ENCODE assay signal across 17 cellular contexts in the genomic region with DNA sequence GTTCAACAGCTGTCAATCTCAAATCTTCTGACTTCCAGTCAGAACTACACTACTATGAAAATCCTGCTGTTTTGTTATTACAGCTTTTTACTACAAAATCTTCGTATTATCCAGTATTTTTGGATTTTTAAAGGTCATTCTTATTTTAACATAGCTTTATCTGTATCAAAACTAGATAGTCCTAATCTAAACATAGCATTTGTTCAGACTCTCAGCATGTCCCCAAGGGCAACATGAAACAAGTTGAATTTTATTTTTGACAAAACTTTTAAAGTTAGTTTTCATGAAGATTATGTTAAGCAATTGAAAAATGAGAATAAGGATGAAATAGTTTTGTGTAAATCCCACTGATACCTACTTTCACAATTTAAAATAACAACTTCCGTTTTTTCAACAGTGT. TPM values are rescaled to one million over a fixed set of nuclear protein-coding genes. Genes with fewer than 3 reads are reported as not detected.
DNase-seq lines count a peak whose midpoint lies in the region; ATAC-seq and TF ChIP-seq lines count a peak whose summit lies in the region.
"Had no signal": no experiment of that assay in that cellular context is flagged by ENCODE, and none has a peak within 500 bp of the region (broad histone marks: within the 10 kb centered on the region; RNA-seq: fewer than 3 reads in every experiment).

No MANE protein-coding gene starts in this region.

- no peak overlapping the region for H3K27ac Mint-ChIP-seq in activated CD8-positive, alpha-beta T cell treated with anti-CD3 and anti-CD28 coated beads for 36 hours
- H3K27ac Mint-ChIP-seq: IgD-negative memory B cell had no signal

- H3K4me2 ChIP-seq in osteoblast (ENCODE audit: insufficient read depth, low read length), result no peak overlapping the region

- H2AFZ ChIP-seq in osteoblast (ENCODE audit: low read length), result no peak overlapping the region

- H3K9me3 Mint-ChIP-seq in activated CD8-positive, alpha-beta T cell treated with anti-CD3 and anti-CD28 coated beads for 36 hours, result peaks cover 13% of the 10 kb centered on the region

- POLR2A ChIA-PET in activated CD8-positive, alpha-beta T cell treated with anti-CD3 and anti-CD28 coated beads for 36 hours (lab: Charles Lee), result no interaction called here

- peaks cover 5% of the 10 kb centered on the region for H3K9me3 ChIP-seq in osteoblast (ENCODE audit: low read depth, low read length)
- H3K9me3 ChIP-seq: Caco-2 had no signal

- intact Hi-C loops in Right ventricle myocardium superior (cut with DNase I) (no loop called here), left cardiac atrium (cut with DNase I) (no loop called here)
- intact Hi-C loops in activated CD8-positive, alpha-beta T cell treated with anti-CD3 and anti-CD28 coated beads for 36 hours (cut with micrococcal nuclease), result no loop called here

- no peaks in the 10 kb centered on the region for H3K4me1 Mint-ChIP-seq in activated CD8-positive, alpha-beta T cell treated with anti-CD3 and anti-CD28 coated beads for 36 hours (ENCODE audit: low read depth)
- H3K4me1 Mint-ChIP-seq: IgD-negative memory B cell had no signal

- H3K4me1 ChIP-seq in osteoblast (ENCODE audit: insufficient read depth, low read length), result peaks cover 5% of the 10 kb centered on the region
- H3K4me1 ChIP-seq: Caco-2 had no signal

- no peaks in the 10 kb centered on the region for H3K27me3 Mint-ChIP-seq in activated CD8-positive, alpha-beta T cell treated with anti-CD3 and anti-CD28 coated beads for 36 hours
- H3K27me3 Mint-ChIP-seq: IgD-negative memory B cell had no signal

- H3K36me3 ChIP-seq in osteoblast (ENCODE audit: insufficient read depth, low read length), result no peaks in the 10 kb centered on the region

- ATAC-seq in Right ventricle myocardium superior (ENCODE audit: poor library complexity) (peak; percentile 50), left cardiac atrium (no peak), omental fat pad (ENCODE audit: low FRiP score) (no peak)
- no peak for ATAC-seq in activated CD8-positive, alpha-beta T cell treated with anti-CD3 and anti-CD28 coated beads for 36 hours
- ATAC-seq: HCT116 had no signal

- H3K4me3 Mint-ChIP-seq in activated CD8-positive, alpha-beta T cell treated with anti-CD3 and anti-CD28 coated beads for 36 hours, result no peak overlapping the region
- H3K4me3 Mint-ChIP-seq: IgD-negative memory B cell had no signal

- TF ChIP-seq CTCF in osteoblast (IDR thresholded peaks at IDR 0.05; ENCODE audit: extremely low read depth, low read depth, low read length), result no peak
- no peak for TF ChIP-seq CTCF in omental fat pad (IDR thresholded peaks at IDR 0.05)
- no peak for TF ChIP-seq CTCF in activated CD8-positive, alpha-beta T cell treated with anti-CD3 and anti-CD28 coated beads for 36 hours (IDR thresholded peaks at IDR 0.05)

- H3K4me3 ChIP-seq in osteoblast (ENCODE audit: insufficient read depth, low read length), result no peak overlapping the region

- H3K79me2 ChIP-seq in osteoblast (ENCODE audit: insufficient read depth, low read length), result no peaks in the 10 kb centered on the region

- CTCF ChIA-PET in activated CD8-positive, alpha-beta T cell treated with anti-CD3 and anti-CD28 coated beads for 36 hours (lab: Charles Lee), result no interaction called here

- no peaks in the 10 kb centered on the region for H4K20me1 ChIP-seq in osteoblast (ENCODE audit: insufficient read depth, low read length)

- H3K36me3 Mint-ChIP-seq in activated CD8-positive, alpha-beta T cell treated with anti-CD3 and anti-CD28 coated beads for 36 hours (ENCODE audit: low read depth), result no peaks in the 10 kb centered on the region
- H3K36me3 Mint-ChIP-seq: IgD-negative memory B cell had no signal

- no peak overlapping the region for H3K27ac ChIP-seq in osteoblast (ENCODE audit: low read depth, low read length)

- no peak for DNase-seq in Right ventricle myocardium superior
- DNase-seq in left cardiac atrium, result no peak
- DNase-seq in dermis blood vessel endothelial cell, result peak; percentile 38
- peak; percentile 15 for DNase-seq in osteoblast (ENCODE audit: insufficient read length, low spot score, missing footprints)
- no peak for DNase-seq in stimulated activated CD4-positive, alpha-beta T cell treated with anti-CD3 and anti-CD28 coated beads, Interleukin-2, amount 100 ng/mL, for 48 hours
- no peak for DNase-seq in omental fat pad (ENCODE audit: low spot score)
- no peak for DNase-seq in effector CD8-positive, alpha-beta T cell (lab: John Stamatoyannopoulos, UW)
- DNase-seq in activated CD8-positive, alpha-beta T cell treated with anti-CD3 and anti-CD28 coated beads for 36 hours, result no peak
- DNase-seq: AML-193, Caco-2, DND-41, GDM1, NCI-H1417 treated with DMSO at 0.1 percent for 48 hours, NCI-H510A treated with DMSO at 0.1 percent for 48 hours had no signal

- H3K27me3 ChIP-seq in osteoblast (ENCODE audit: insufficient read depth, low read length), result no peaks in the 10 kb centered on the region

RNA-seq across cellular contexts. Expression of a gene that starts 48.1 kb away (rescaled TPM):
- total RNA-seq in Right ventricle myocardium superior (11.4 TPM), left cardiac atrium (10 to 100 TPM; 11.0 to 11.2 TPM), dermis blood vessel endothelial cell (1.4 and 3.0 TPM in 2 replicates), osteoblast (42.0 and 69.2 TPM in 2 replicates), omental fat pad (10 to 100 TPM in 2 of 4 donors, 1 to 10 TPM in 2; 7.9 to 28.2 (median 13.1) TPM)
- total RNA-seq in activated CD8-positive, alpha-beta T cell treated with anti-CD3 and anti-CD28 coated beads for 36 hours, result not detected
- total RNA-seq: Caco-2, HT1080 had no signal

Comparison
In these comparisons a context has a peak if more than half of its experiments do, and no peak if none do; other contexts are left out.
1. DNase-seq: peak in dermis blood vessel endothelial cell (single experiment) and osteoblast (single experiment); none in Right ventricle myocardium superior (single experiment), left cardiac atrium (single experiment), stimulated activated CD4-positive, alpha-beta T cell treated with anti-CD3 and anti-CD28 coated beads, Interleukin-2, amount 100 ng/mL, for 48 hours (0 of 2), omental fat pad (single experiment), effector CD8-positive, alpha-beta T cell (single experiment) and activated CD8-positive, alpha-beta T cell treated with anti-CD3 and anti-CD28 coated beads for 36 hours (single experiment).